Comparison of ENCODE assay signal across 34 cellular contexts in the genomic region with DNA sequence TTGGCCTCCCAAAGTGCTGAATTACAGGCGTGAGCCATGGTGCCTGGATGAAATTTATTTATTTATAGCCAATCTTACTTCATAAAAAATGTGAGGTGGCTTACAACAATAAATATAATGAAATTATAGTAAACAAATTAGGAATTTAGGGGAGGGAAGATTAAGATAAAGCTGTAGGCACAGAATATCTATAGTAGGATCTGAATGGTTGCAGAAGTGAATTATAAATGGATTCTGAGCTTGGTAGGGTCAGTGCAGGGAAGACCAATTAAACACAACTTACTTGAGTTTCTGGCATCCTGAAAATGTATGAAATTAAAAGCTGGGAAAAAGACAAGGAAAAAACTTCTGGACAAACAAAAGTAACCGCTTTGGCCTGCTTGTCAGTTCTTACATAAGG.
"Had no signal": no experiment of that assay in that cellular context is flagged by ENCODE, and none has a peak within 500 bp of the region (broad histone marks: within the 10 kb centered on the region; RNA-seq: fewer than 3 reads in every experiment).

No MANE protein-coding gene starts in this region.

- H3K4me1 Mint-ChIP-seq: activated B cell treated with CpG ODN at 0.5 μM for 24 hours; activated CD4-positive, alpha-beta T cell treated with anti-CD3 and anti-CD28 coated beads for 36 hours; activated CD4-positive, alpha-beta T cell treated with anti-CD3 and anti-CD28 coated beads, Interleukin-2, amount 10 ng/mL, durations not matched to agents 24 days and 14 days; activated CD8-positive, alpha-beta memory T cell treated with anti-CD3 and anti-CD28 coated beads, Interleukin-2, amount 10 ng/mL, durations not matched to agents 7 days and 5 days; central memory CD8-positive, alpha-beta T cell; T-helper 17 cell had no signal

- H3K27me3 Mint-ChIP-seq: activated CD4-positive, alpha-beta T cell treated with anti-CD3 and anti-CD28 coated beads for 36 hours; activated naive CD8-positive, alpha-beta T cell; central memory CD8-positive, alpha-beta T cell had no signal

- H3K4me3 Mint-ChIP-seq: activated B cell treated with CpG ODN at 0.5 μM for 24 hours; activated CD4-positive, alpha-beta memory T cell treated with anti-CD3 and anti-CD28 coated beads for 36 hours; activated CD4-positive, alpha-beta T cell treated with anti-CD3 and anti-CD28 coated beads for 36 hours; activated CD4-positive, alpha-beta T cell treated with anti-CD3 and anti-CD28 coated beads, Interleukin-2, amount 10 ng/mL, durations not matched to agents 24 days and 14 days; activated CD8-positive, alpha-beta memory T cell treated with anti-CD3 and anti-CD28 coated beads, Interleukin-2, amount 10 ng/mL, durations not matched to agents 7 days and 5 days; activated CD8-positive, alpha-beta T cell treated with anti-CD3 and anti-CD28 coated beads, Interleukin-2, amount 10 ng/mL, durations not matched to agents 7 days and 5 days; activated naive CD8-positive, alpha-beta T cell; activated T-helper 1 cell treated with anti-CD3 and anti-CD28 coated beads, Interleukin-12 subunit alpha, Interleukin-12 subunit beta, Interleukin-2, Interleukin-4 antibody, amounts not matched to agents 30 ng/mL and 10 ng/mL and 1 ng/mL, durations not matched to agents 14 hours and 24 hours and 36 hours; central memory CD8-positive, alpha-beta T cell; dendritic cell treated with granulocyte-macrophage colony-stimulating factor and Interleukin-4, amounts not matched to agents 40 ng/mL and 50 ng/mL, for 4 days; endodermal cell; T-helper 17 cell; T-helper 2 cell treated with Interferon-gamma antibody and Interleukin-4, amounts not matched to agents 5 μg/mL and 100 μg/mL, for 36 hours had no signal

- H3K27ac Mint-ChIP-seq: activated B cell treated with CpG ODN at 0.5 μM for 24 hours; activated CD4-positive, alpha-beta memory T cell treated with anti-CD3 and anti-CD28 coated beads for 36 hours; activated CD4-positive, alpha-beta T cell treated with anti-CD3 and anti-CD28 coated beads for 36 hours; activated CD4-positive, alpha-beta T cell treated with anti-CD3 and anti-CD28 coated beads, Interleukin-2, amount 10 ng/mL, durations not matched to agents 24 days and 14 days; activated CD8-positive, alpha-beta memory T cell treated with anti-CD3 and anti-CD28 coated beads, Interleukin-2, amount 10 ng/mL, durations not matched to agents 7 days and 5 days; activated CD8-positive, alpha-beta T cell treated with anti-CD3 and anti-CD28 coated beads, Interleukin-2, amount 10 ng/mL, durations not matched to agents 7 days and 5 days; activated naive CD8-positive, alpha-beta T cell; activated T-helper 1 cell treated with anti-CD3 and anti-CD28 coated beads, Interleukin-12 subunit alpha, Interleukin-12 subunit beta, Interleukin-2, Interleukin-4 antibody, amounts not matched to agents 30 ng/mL and 10 ng/mL and 1 ng/mL, durations not matched to agents 14 hours and 24 hours and 36 hours; activated T-helper 2 cell treated with anti-CD3 and anti-CD28 coated beads, Interferon-gamma antibody, Interleukin-2, Interleukin-4, amounts not matched to agents 10 μg/mL and 5 μg/mL and 100 μg/mL, durations not matched to agents 14 hours and 24 hours and 36 hours; dendritic cell treated with granulocyte-macrophage colony-stimulating factor and Interleukin-4, amounts not matched to agents 40 ng/mL and 50 ng/mL, for 4 days; endodermal cell; T-helper 17 cell; T-helper 2 cell treated with Interferon-gamma antibody and Interleukin-4, amounts not matched to agents 5 μg/mL and 100 μg/mL, for 36 hours had no signal

- H3K36me3 Mint-ChIP-seq: activated CD4-positive, alpha-beta memory T cell treated with anti-CD3 and anti-CD28 coated beads for 36 hours; activated CD8-positive, alpha-beta memory T cell treated with anti-CD3 and anti-CD28 coated beads, Interleukin-2, amount 10 ng/mL, durations not matched to agents 7 days and 5 days; activated naive CD8-positive, alpha-beta T cell had no signal

- H3K27me3 ChIP-seq: brain microvascular endothelial cell, dorsolateral prefrontal cortex, foreskin keratinocyte, gastrocnemius medialis, heart left ventricle had no signal

- H3K9me3 Mint-ChIP-seq: activated CD4-positive, alpha-beta memory T cell treated with anti-CD3 and anti-CD28 coated beads for 36 hours; activated CD4-positive, alpha-beta T cell treated with anti-CD3 and anti-CD28 coated beads, Interleukin-2, amount 10 ng/mL, durations not matched to agents 24 days and 14 days; activated T-helper 1 cell treated with anti-CD3 and anti-CD28 coated beads, Interleukin-12 subunit alpha, Interleukin-12 subunit beta, Interleukin-2, Interleukin-4 antibody, amounts not matched to agents 30 ng/mL and 10 ng/mL and 1 ng/mL, durations not matched to agents 14 hours and 24 hours and 36 hours; activated T-helper 2 cell treated with anti-CD3 and anti-CD28 coated beads, Interferon-gamma antibody, Interleukin-2, Interleukin-4, amounts not matched to agents 10 μg/mL and 5 μg/mL and 100 μg/mL, durations not matched to agents 14 hours and 24 hours and 36 hours; central memory CD8-positive, alpha-beta T cell; dendritic cell treated with granulocyte-macrophage colony-stimulating factor and Interleukin-4, amounts not matched to agents 40 ng/mL and 50 ng/mL, for 4 days; endodermal cell; T-helper 2 cell treated with Interferon-gamma antibody and Interleukin-4, amounts not matched to agents 5 μg/mL and 100 μg/mL, for 36 hours had no signal

- ATAC-seq: activated CD4-positive, alpha-beta T cell treated with anti-CD3 and anti-CD28 coated beads for 36 hours; activated CD4-positive, CD25-positive, alpha-beta regulatory T cell treated with anti-CD3 and anti-CD28 coated beads, Interleukin-2, amount 50 U/mL, for 24 hours; activated CD8-positive, alpha-beta memory T cell treated with anti-CD3 and anti-CD28 coated beads, Interleukin-2, amount 10 ng/mL, durations not matched to agents 7 days and 5 days; activated CD8-positive, alpha-beta T cell treated with anti-CD3 and anti-CD28 coated beads, Interleukin-2, amount 10 ng/mL, durations not matched to agents 7 days and 5 days; esophagus mucosa; foreskin keratinocyte; gastrocnemius medialis; heart left ventricle; T-helper 17 cell had no signal

- H3K36me3 ChIP-seq: brain microvascular endothelial cell, gastrocnemius medialis, heart left ventricle, WERI-Rb-1 had no signal

- H3K4me1 ChIP-seq: foreskin keratinocyte, gastrocnemius medialis had no signal

- H3K9me3 ChIP-seq: gastrocnemius medialis had no signal

- H3K4me3 ChIP-seq: coronary artery, dorsolateral prefrontal cortex, gastrocnemius medialis, heart left ventricle had no signal

- DNase-seq: activated B cell treated with CpG ODN at 0.5 μM for 24 hours; activated CD4-positive, alpha-beta memory T cell treated with anti-CD3 and anti-CD28 coated beads for 36 hours; activated CD4-positive, alpha-beta T cell treated with anti-CD3 and anti-CD28 coated beads for 36 hours; activated CD4-positive, alpha-beta T cell treated with anti-CD3 and anti-CD28 coated beads, Interleukin-2, amount 10 ng/mL, durations not matched to agents 24 days and 14 days; activated CD8-positive, alpha-beta memory T cell treated with anti-CD3 and anti-CD28 coated beads, Interleukin-2, amount 10 ng/mL, durations not matched to agents 7 days and 5 days; activated CD8-positive, alpha-beta memory T cell treated with anti-CD3 and anti-CD28 coated beads, Interleukin-2, amount 50 U/mL, for 4 hours; activated CD8-positive, alpha-beta T cell treated with anti-CD3 and anti-CD28 coated beads, Interleukin-2, amount 10 ng/mL, durations not matched to agents 7 days and 5 days; activated effector memory CD4-positive, alpha-beta T cell treated with anti-CD3 and anti-CD28 coated beads, Interleukin-2, amount 50 U/mL, for 16 hours; activated naive CD4-positive, alpha-beta T cell treated with anti-CD3 and anti-CD28 coated beads, Interleukin-2, amount 50 U/mL, for 16 hours; activated T-cell treated with anti-CD3 and anti-CD28 coated beads, Interleukin-2, amount 50 U/mL, for 1 hour; activated T-cell treated with anti-CD3 and anti-CD28 coated beads, Interleukin-2, amount 50 U/mL, for 48 hours; amniotic stem cell; anterior cingulate cortex; brain microvascular endothelial cell; dorsolateral prefrontal cortex; effector memory CD4-positive, alpha-beta T cell; endodermal cell; foreskin keratinocyte; gastrocnemius medialis; glutamatergic neuron; heart left ventricle; T-helper 1 cell; T-helper 17 cell; T1000; WERI-Rb-1 had no signal
